18 cellular contexts compared by ENCODE assay signal in the genomic region with DNA sequence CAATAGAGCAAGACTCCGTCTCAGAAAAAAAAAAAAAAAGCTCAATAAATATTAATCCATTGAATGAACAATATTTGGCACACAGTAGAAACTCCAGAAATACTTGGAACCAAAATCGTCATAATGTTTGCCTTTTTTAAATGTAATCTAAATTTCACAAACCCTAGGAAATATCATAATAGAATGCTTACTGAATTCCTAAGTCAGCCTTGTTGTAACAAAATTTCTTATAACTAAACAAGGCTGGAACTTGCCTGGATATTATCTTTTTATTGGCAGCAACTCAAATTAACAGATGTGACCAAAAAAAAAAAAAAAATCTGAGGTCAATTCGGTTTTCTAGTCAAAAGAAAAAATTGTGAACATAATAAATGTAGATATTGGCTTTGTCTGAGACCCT. TPM values are rescaled to one million over a fixed set of nuclear protein-coding genes. Genes with fewer than 3 reads are reported as not detected.
DNase-seq lines count a peak whose midpoint lies in the region; ATAC-seq, FAIRE-seq and TF ChIP-seq lines count a peak whose summit lies in the region.
"Had no signal": no experiment of that assay in that cellular context is flagged by ENCODE, and none has a peak within 500 bp of the region (broad histone marks: within the 10 kb centered on the region; RNA-seq: fewer than 3 reads in every experiment).

No MANE protein-coding gene starts in this region.

- no peaks in the 10 kb centered on the region for H3K27me3 Mint-ChIP-seq in T-helper 17 cell
- H3K27me3 Mint-ChIP-seq: B cell had no signal

- peak overlapping the region; percentile 92 for H3K27ac Mint-ChIP-seq in T-helper 17 cell
- H3K27ac Mint-ChIP-seq: H9 had no signal

- H3K4me3 Mint-ChIP-seq in T-helper 17 cell, result no peak overlapping the region
- H3K4me3 Mint-ChIP-seq: B cell; CD8-positive, alpha-beta T cell; H9 had no signal

- FAIRE-seq in endometrium (lab: Jason Lieb, UNC), result peak; percentile 90
- FAIRE-seq: D721Med, GM18507 had no signal

- DNase-seq in AG10803 (ENCODE audit: low read depth), result peak; percentile 45
- no peak for DNase-seq in T-helper 17 cell
- DNase-seq in fibroblast of villous mesenchyme (ENCODE audit: low read depth), result peak; percentile 42
- no peak for DNase-seq in left ventricle myocardium superior
- no peak for DNase-seq in KG1 (lab: John Stamatoyannopoulos, UW)
- DNase-seq in iPS-NIHi11 (ENCODE audit: low spot score), result no peak
- DNase-seq: 8988T; CD8-positive, alpha-beta T cell; COR-L47; GF-D8; GOT3; H9 had no signal

- H3K4me3 ChIP-seq in AG10803 (ENCODE audit: low read length) (no peak overlapping the region), fibroblast of villous mesenchyme (ENCODE audit: low read depth, low read length) (no peak overlapping the region)

- intact Hi-C loops in left ventricle myocardium superior (cut with micrococcal nuclease), result no loop called here

- peaks cover 2% of the 10 kb centered on the region for H3K36me3 Mint-ChIP-seq in T-helper 17 cell (ENCODE audit: low read depth)
- H3K36me3 Mint-ChIP-seq: CD8-positive, alpha-beta T cell had no signal

- no peaks in the 10 kb centered on the region for H3K9me3 ChIP-seq in T-helper 17 cell (ENCODE audit: control insufficient read depth, low read length, poor library complexity, severe bottlenecking)

- ATAC-seq in T-helper 17 cell (no peak), left ventricle myocardium superior (no peak), HG03571 (IDR thresholded peaks at IDR 0.05; ENCODE audit: unreplicated experiment) (no peak)
- ATAC-seq: CD8-positive, alpha-beta T cell had no signal

- TF ChIP-seq CTCF in AG10803 (conservative IDR thresholded peaks at IDR 0.05; ENCODE audit: low read length), result no peak
- no peak for TF ChIP-seq CTCF in fibroblast of villous mesenchyme (IDR thresholded peaks at IDR 0.05; ENCODE audit: insufficient read depth, low read depth, low read length)

- peaks cover 24% of the 10 kb centered on the region for H3K4me1 Mint-ChIP-seq in T-helper 17 cell
- H3K4me1 Mint-ChIP-seq: H9 had no signal

RNA-seq across cellular contexts. Expression of a gene that starts 33.3 kb away (rescaled TPM):
- 10 to 100 TPM; 25.9 to 32.3 TPM for total RNA-seq in T-helper 17 cell
- total RNA-seq in fibroblast of villous mesenchyme, result 33.8 and 44.9 TPM in 2 replicates
- total RNA-seq in left ventricle myocardium superior, result 10.8 TPM

RNA-seq across cellular contexts. Expression of a gene that starts 56.2 kb away (rescaled TPM):
- total RNA-seq in T-helper 17 cell (1 to 10 TPM; 3.5 to 8.1 TPM), fibroblast of villous mesenchyme (not detected in 2 replicates), left ventricle myocardium superior (0.40 TPM)
- total RNA-seq: B cell; CD8-positive, alpha-beta T cell; H9; HT1080 had no signal

Comparison
In these comparisons a context has a peak if more than half of its experiments do, and no peak if none do; other contexts are left out.
1. DNase-seq: peak in AG10803 (single experiment) and fibroblast of villous mesenchyme (single experiment); none in T-helper 17 cell (0 of 3), left ventricle myocardium superior (single experiment), KG1 (single experiment) and iPS-NIHi11 (single experiment).